In genomic region chr6:111417946-111418345, GRCh38 we compare ENCODE assay signal across 26 cellular contexts.
A peak's percentile ranks its signal among the peaks of the same experiment; 100 is the strongest.
DNase-seq lines count a peak whose midpoint lies in the region; TF ChIP-seq lines count a peak whose summit lies in the region.
"Had no signal": no experiment of that assay in that cellular context is flagged by ENCODE, and none has a peak within 500 bp of the region (broad histone marks: within the 10 kb centered on the region; RNA-seq: fewer than 3 reads in every experiment).

No MANE protein-coding gene starts in this region.

- H2AK5ac ChIP-seq in mesenchymal stem cell (ENCODE audit: low read length, severe bottlenecking): no peak overlapping the region

- no peak overlapping the region for H3K18ac ChIP-seq in mesenchymal stem cell (ENCODE audit: low read depth in 1 of 2, low read length in 2 of 2)

- H3K23ac ChIP-seq in mesenchymal stem cell (ENCODE audit: low read length in 2 of 2): no peak overlapping the region

- H3K27ac Mint-ChIP-seq in type B pancreatic cell: no peak overlapping the region
- H3K27ac Mint-ChIP-seq: CD8-positive, alpha-beta T cell; GM23338; natural killer cell had no signal

- H2AFZ ChIP-seq in mesenchymal stem cell (ENCODE audit: low read depth, low read length): no peak overlapping the region
- H2AFZ ChIP-seq: GM23338, hepatocyte had no signal

- peaks cover 24% of the 10 kb centered on the region for H3K4me1 ChIP-seq in endocrine pancreas (ENCODE audit: control insufficient read depth, insufficient read depth, low read length)
- H3K4me1 ChIP-seq in mesenchymal stem cell (ENCODE audit: control insufficient read depth, insufficient read depth, low read depth, low read length): peaks cover 5% of the 10 kb centered on the region

- no peak overlapping the region for H3K9ac ChIP-seq in endocrine pancreas (ENCODE audit: control insufficient read depth, insufficient read depth, low read length)
- peak overlapping the region; percentile 4 for H3K9ac ChIP-seq in mesenchymal stem cell (ENCODE audit: low read length)

- H3K14ac ChIP-seq in mesenchymal stem cell (ENCODE audit: low read length in 2 of 2): no peak overlapping the region

- no peak for TF ChIP-seq CTCF in type B pancreatic cell (conservative IDR thresholded peaks at IDR 0.05)

- H3K4me1 Mint-ChIP-seq in type B pancreatic cell (ENCODE audit: unreplicated experiment): peaks cover 25% of the 10 kb centered on the region

- H3K36me3 ChIP-seq in endocrine pancreas (ENCODE audit: control insufficient read depth, insufficient read depth, low read length): no peaks in the 10 kb centered on the region
- H3K36me3 ChIP-seq in mesenchymal stem cell (ENCODE audit: control insufficient read depth in 1 of 2, insufficient read depth in 2 of 2, low read depth in 1 of 2, low read length in 2 of 2): peaks cover 0 to 42% of the 10 kb centered on the region in 2 experiments
- H3K36me3 ChIP-seq: adrenal gland, ovary had no signal

- H3K4me2 ChIP-seq in mesenchymal stem cell (ENCODE audit: low read length, poor library complexity, severe bottlenecking): no peak overlapping the region
- H3K4me2 ChIP-seq: GM23338, hepatocyte had no signal

- no peak overlapping the region for H2BK5ac ChIP-seq in mesenchymal stem cell (ENCODE audit: low read depth, low read length, poor library complexity, severe bottlenecking)

- H3K4me3 ChIP-seq in endocrine pancreas (ENCODE audit: control insufficient read depth, insufficient read depth, low read length): peak overlapping the region; percentile 19
- no peak overlapping the region for H3K4me3 ChIP-seq in mesenchymal stem cell (ENCODE audit: insufficient read depth in 1 of 2, low read depth in 1 of 2, low read length in 2 of 2)
- H3K4me3 ChIP-seq: adrenal gland, GM23338, hepatocyte, ovary, SJSA1, stomach, upper lobe of left lung had no signal

- no peak overlapping the region for H3K4ac ChIP-seq in mesenchymal stem cell (ENCODE audit: low read depth in 1 of 2, low read length in 2 of 2)

- no peak overlapping the region for H2BK12ac ChIP-seq in mesenchymal stem cell (ENCODE audit: low read length in 2 of 2)

- DNase-seq in EH (ENCODE audit: low read depth): peak; percentile 24
- peak; percentile 26 for DNase-seq in NCI-H226
- DNase-seq in mesenchymal stem cell: no peak
- DNase-seq in stimulated activated CD4-positive, alpha-beta T cell treated with anti-CD3 and anti-CD28 coated beads, Interleukin-12 subunit alpha, Interleukin-12 subunit beta, amount 100 ng/mL, for 4 hours: no peak
- DNase-seq in NCI-H2227 treated with DMSO at 0.1 percent for 48 hours (lab: John Stamatoyannopoulos, UW): no peak
- DNase-seq in NCI-H524 (lab: John Stamatoyannopoulos, UW): no peak
- DNase-seq in type B pancreatic cell (ENCODE audit: extremely low spot score, unreplicated experiment): no peak
- DNase-seq: activated CD4-positive, alpha-beta T cell treated with anti-CD3 and anti-CD28 coated beads for 48 hours; activated naive CD4-positive, alpha-beta T cell; activated T-cell treated with anti-CD3 and anti-CD28 coated beads, Interleukin-2, amount 50 U/mL, for 48 hours; CD8-positive, alpha-beta T cell; cortex of kidney; DMS53; MM.1S; natural killer cell; NCI-H1436; NCI-H510A; ovary; stimulated activated CD8-positive, alpha-beta memory T cell treated with anti-CD3 and anti-CD28 coated beads, Interleukin-4, amount 100 ng/mL, for 48 hours; stomach had no signal

- H3K79me1 ChIP-seq in mesenchymal stem cell (replicated peaks; ENCODE audit: low read length, poor library complexity, severe bottlenecking): peaks cover 11% of the 10 kb centered on the region

- no peak overlapping the region for H3K4me3 Mint-ChIP-seq in type B pancreatic cell
- H3K4me3 Mint-ChIP-seq: CD8-positive, alpha-beta T cell; GM23338; natural killer cell had no signal

- no peaks in the 10 kb centered on the region for H3K27me3 Mint-ChIP-seq in type B pancreatic cell

- H3K9me3 ChIP-seq in endocrine pancreas (ENCODE audit: control insufficient read depth, low read length) (no peaks in the 10 kb centered on the region), mesenchymal stem cell (ENCODE audit: control insufficient read depth, low read length) (no peaks in the 10 kb centered on the region)
- H3K9me3 ChIP-seq: adrenal gland, ovary, SJSA1, stomach, upper lobe of left lung had no signal

- no peak overlapping the region for H4K91ac ChIP-seq in mesenchymal stem cell (ENCODE audit: low read length)

- no peak overlapping the region for H3K27ac ChIP-seq in mesenchymal stem cell (ENCODE audit: low read length, poor library complexity, severe bottlenecking)
- H3K27ac ChIP-seq: adrenal gland, hepatocyte, ovary, SJSA1 had no signal

- no peak overlapping the region for H2BK120ac ChIP-seq in mesenchymal stem cell (ENCODE audit: low read depth, low read length)

- H3K36me3 Mint-ChIP-seq in type B pancreatic cell: peaks cover 5% of the 10 kb centered on the region
- H3K36me3 Mint-ChIP-seq: natural killer cell had no signal

- H4K8ac ChIP-seq in mesenchymal stem cell (ENCODE audit: low read length): no peak overlapping the region

- no peaks in the 10 kb centered on the region for H3K9me3 Mint-ChIP-seq in type B pancreatic cell
- H3K9me3 Mint-ChIP-seq: CD8-positive, alpha-beta T cell; GM23338; natural killer cell had no signal

- H3K27me3 ChIP-seq in endocrine pancreas (ENCODE audit: control insufficient read depth, insufficient read depth, low read length) (no peaks in the 10 kb centered on the region), mesenchymal stem cell (ENCODE audit: control insufficient read depth in 1 of 2, insufficient read depth in 1 of 2, low read length in 2 of 2) (no peaks in the 10 kb centered on the region)
- H3K27me3 ChIP-seq: adrenal gland, hepatocyte, ovary, SJSA1, stomach, upper lobe of left lung had no signal

- no peak overlapping the region for H2BK15ac ChIP-seq in mesenchymal stem cell (ENCODE audit: low read depth, poor library complexity, severe bottlenecking)

Comparison
In these comparisons a context has a peak if more than half of its experiments do, and no peak if none do; other contexts are left out.
1. DNase-seq: peak in EH (single experiment) and NCI-H226 (single experiment); none in mesenchymal stem cell (single experiment), stimulated activated CD4-positive, alpha-beta T cell treated with anti-CD3 and anti-CD28 coated beads, Interleukin-12 subunit alpha, Interleukin-12 subunit beta, amount 100 ng/mL, for 4 hours (single experiment), NCI-H2227 treated with DMSO at 0.1 percent for 48 hours (single experiment), NCI-H524 (0 of 2) and type B pancreatic cell (single experiment).